In genomic region chr4:64330143-64330542, GRCh38 we compare ENCODE assay signal across 1 cellular context.
TF ChIP-seq lines count a peak whose summit lies in the region.

No MANE protein-coding gene starts in this region.

TF ChIP-seq in GM23338, 12 proteins besides CTCF, POLR2A, EP300 and RAD21 (continued from another document):
- TF ChIP-seq ZNF462 (CRISPR knock-in tag; IDR thresholded peaks at IDR 0.05) (no peak), JUNB (IDR thresholded peaks at IDR 0.05; ENCODE audit: unreplicated experiment) (no peak), CREB1 (CRISPR knock-in tag; IDR thresholded peaks at IDR 0.05; ENCODE audit: low read depth) (no peak), ZNF331 (CRISPR knock-in tag; IDR thresholded peaks at IDR 0.05; ENCODE audit: low read depth) (no peak), REST (IDR thresholded peaks at IDR 0.05; ENCODE audit: unreplicated experiment) (no peak), ZNF114 (CRISPR knock-in tag; IDR thresholded peaks at IDR 0.05) (no peak), EZH2phosphoT487 (IDR thresholded peaks at IDR 0.05; ENCODE audit: unreplicated experiment) (no peak), NANOG (IDR thresholded peaks at IDR 0.05; ENCODE audit: borderline replicate concordance) (no peak), EZH2 (IDR thresholded peaks at IDR 0.05; ENCODE audit: low read depth, unreplicated experiment) (no peak), ETS1 (IDR thresholded peaks at IDR 0.05) (no peak), POLR2AphosphoS5 (IDR thresholded peaks at IDR 0.05; ENCODE audit: low read depth) (no peak)
